8 cellular contexts compared by ENCODE assay signal in the genomic region with DNA sequence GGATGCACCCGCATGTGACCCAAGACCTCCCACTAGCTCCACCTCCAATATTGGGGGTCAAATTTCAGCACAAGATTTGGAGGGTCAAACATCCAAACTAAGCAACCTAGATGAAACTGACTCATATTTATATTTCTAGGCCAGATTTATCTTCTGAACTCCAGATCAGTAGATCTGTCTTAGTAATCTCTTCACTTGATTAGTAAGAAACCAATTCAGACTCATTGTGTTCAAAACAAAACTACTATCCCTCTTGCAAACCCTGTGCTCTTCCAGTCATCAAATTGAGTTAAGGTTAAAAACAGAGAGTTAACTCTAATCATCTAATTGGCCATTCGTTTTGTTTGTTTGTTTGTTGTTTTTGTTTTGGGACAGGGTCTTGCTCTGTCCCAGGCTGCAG.
"Had no signal": no experiment of that assay in that cellular context is flagged by ENCODE, and none has a peak within 500 bp of the region (broad histone marks: within the 10 kb centered on the region; RNA-seq: fewer than 3 reads in every experiment).

No MANE protein-coding gene starts in this region.

- DNase-seq: GOT3, H7, HFFc6, IMR-90, KG1 had no signal

- H3K36me3 ChIP-seq: HAP-1 had no signal

- H3K9me3 Mint-ChIP-seq: HFFc6 had no signal

- H3K4me3 ChIP-seq: HAP-1, K562 had no signal

- H3K27ac Mint-ChIP-seq: HFFc6 had no signal

- H3K4me3 Mint-ChIP-seq: HFFc6 had no signal

- ATAC-seq: HCT116, K562 had no signal
